In genomic region chr16:58128181-58128631, GRCh38 we compare ENCODE assay signal across 8 cellular contexts. TPM values are rescaled to one million over a fixed set of nuclear protein-coding genes. Genes with fewer than 3 reads are reported as not detected.
DNase-seq lines count a peak whose midpoint lies in the region; ATAC-seq and TF ChIP-seq lines count a peak whose summit lies in the region.

No MANE protein-coding gene starts in this region.

- H3K27ac ChIP-seq in SK-N-SH (ENCODE audit: low read depth in 2 of 2, low read length in 1 of 2): peak overlapping the region in 1 of 2 experiments; percentile 94; a peak in 2 of 4 replicates

- peaks cover 49% of the 10 kb centered on the region for H4K20me1 ChIP-seq in SK-N-SH (ENCODE audit: insufficient read depth)

- POLR2A ChIA-PET in SK-N-SH (lab: Yijun Ruan, JAX): interaction anchor here (1.0 to 1.5 kb wide), 3 partner anchors 18 to 107 kb away, joined by 3 to 4 read pairs (median 3); no protein-coding TSS in a partner anchor

- 4% methylated on average over 6 of the region's 6 CpGs for WGBS in SK-N-SH (ENCODE audit: low lambda C conversion rate)

- H3K27ac Mint-ChIP-seq in progenitor cell of endocrine pancreas: peak overlapping the region; percentile 91

- DNase-seq in SK-N-SH: no peak
- no peak for DNase-seq in fibroblast of pulmonary artery (ENCODE audit: low read depth)
- DNase-seq in progenitor cell of endocrine pancreas (ENCODE audit: low spot score, unreplicated experiment): no peak

- H3K36me3 ChIP-seq in SK-N-SH (replicated peaks in 1 of 2; ENCODE audit: control insufficient read depth in 1 of 2, insufficient read depth in 2 of 2, low read length in 1 of 2): no peaks in the 10 kb centered on the region

- no peak for TF ChIP-seq EP300 in SK-N-SH (IDR thresholded peaks at IDR 0.05; ENCODE audit: borderline replicate concordance in 1 of 2, low read depth in 1 of 2, low read length in 1 of 2)

- H3K4me1 ChIP-seq in SK-N-SH (ENCODE audit: control insufficient read depth in 1 of 2, insufficient read depth in 2 of 2, low read depth in 1 of 2, low read length in 1 of 2): peaks cover 11 to 34% of the 10 kb centered on the region in 2 experiments; a peak in 3 of 4 replicates

- H3F3A ChIP-seq in SK-N-SH (replicated peaks; ENCODE audit: insufficient read depth): peaks cover 7% of the 10 kb centered on the region

- CTCF ChIA-PET in SK-N-SH (lab: Yijun Ruan, JAX): interaction anchor here (0.7 to 6.5 kb wide), 13 partner anchors 11 to 229 kb away, joined by 3 to 91 read pairs (median 6); partner anchors contain the start of gene MMP15

- peaks cover 36% of the 10 kb centered on the region for H3K4me1 Mint-ChIP-seq in progenitor cell of endocrine pancreas (ENCODE audit: low read depth)

- ATAC-seq in GM18867 (IDR thresholded peaks at IDR 0.05; ENCODE audit: unreplicated experiment) (no peak), GM21367 (IDR thresholded peaks at IDR 0.05; ENCODE audit: unreplicated experiment) (no peak), GM21423 (IDR thresholded peaks at IDR 0.05; ENCODE audit: unreplicated experiment) (no peak), HG03354 (IDR thresholded peaks at IDR 0.05; ENCODE audit: poor library complexity, severe bottlenecking, unreplicated experiment) (no peak)

- H3K4me2 ChIP-seq in SK-N-SH: peak overlapping the region; percentile 78

- H3K4me3 ChIP-seq in GM08714 (ENCODE audit: low read length) (peak overlapping the region; percentile 71), SK-N-SH (ENCODE audit: low read depth in 2 of 2, low read length in 1 of 2) (peak overlapping the region; percentile 90 to 92), fibroblast of pulmonary artery (replicated peaks; ENCODE audit: low read depth, low read length) (peak overlapping the region; percentile 91)

- H3K9me2 ChIP-seq in SK-N-SH: no peaks in the 10 kb centered on the region

- TF ChIP-seq RAD21 in SK-N-SH (IDR thresholded peaks at IDR 0.05; ENCODE audit: low read length): no peak

- H3K4me3 Mint-ChIP-seq in progenitor cell of endocrine pancreas (ENCODE audit: low read depth): peak overlapping the region; percentile 92

- H3K9me3 Mint-ChIP-seq in progenitor cell of endocrine pancreas (ENCODE audit: low read depth): peaks cover 5% of the 10 kb centered on the region

- no peaks in the 10 kb centered on the region for H3K9me3 ChIP-seq in SK-N-SH

- H2AFZ ChIP-seq in SK-N-SH (ENCODE audit: low read depth): no peak overlapping the region

- H3K27me3 ChIP-seq in SK-N-SH (ENCODE audit: insufficient read depth): no peaks in the 10 kb centered on the region

- no peaks in the 10 kb centered on the region for H3K27me3 Mint-ChIP-seq in progenitor cell of endocrine pancreas

- H3K9ac ChIP-seq in SK-N-SH: peak overlapping the region; percentile 92

- peaks cover 5% of the 10 kb centered on the region for H3K36me3 Mint-ChIP-seq in progenitor cell of endocrine pancreas (ENCODE audit: insufficient read depth)

- H3K79me2 ChIP-seq in SK-N-SH (ENCODE audit: insufficient read depth): peaks cover 57% of the 10 kb centered on the region

- TF ChIP-seq CTCF in SK-N-SH (IDR thresholded peaks at IDR 0.05) (no peak), fibroblast of pulmonary artery (IDR thresholded peaks at IDR 0.05; ENCODE audit: low read length, missing control alignments) (no peak), progenitor cell of endocrine pancreas (IDR thresholded peaks at IDR 0.05; ENCODE audit: unreplicated experiment) (no peak)

TF ChIP-seq in SK-N-SH, 30 proteins besides CTCF, POLR2A, EP300 and RAD21:
- TF ChIP-seq TAF1 (IDR thresholded peaks at IDR 0.05; ENCODE audit: borderline replicate concordance, low read depth, low read length): no peak
- TF ChIP-seq RFX5 (IDR thresholded peaks at IDR 0.05; ENCODE audit: low read length): no peak
- TF ChIP-seq SMC3 (IDR thresholded peaks at IDR 0.05; ENCODE audit: low read depth, low read length): no peak
- no peak for TF ChIP-seq USF2 (IDR thresholded peaks at IDR 0.05; ENCODE audit: borderline replicate concordance, low read depth, low read length)
- TF ChIP-seq FOSL2 (IDR thresholded peaks at IDR 0.05; ENCODE audit: borderline replicate concordance, low read depth): no peak
- TF ChIP-seq TEAD4 (IDR thresholded peaks at IDR 0.05; ENCODE audit: borderline replicate concordance, insufficient read depth): no peak
- no peak for TF ChIP-seq USF1 (IDR thresholded peaks at IDR 0.05; ENCODE audit: borderline replicate concordance, low read depth)
- TF ChIP-seq ZBTB33 (IDR thresholded peaks at IDR 0.05; ENCODE audit: borderline replicate concordance, low read depth): no peak
- TF ChIP-seq GABPA (IDR thresholded peaks at IDR 0.05; ENCODE audit: low read depth): no peak
- TF ChIP-seq MXI1 (IDR thresholded peaks at IDR 0.05; ENCODE audit: low read depth, low read length): no peak
- no peak for TF ChIP-seq NFIC (IDR thresholded peaks at IDR 0.05; ENCODE audit: borderline replicate concordance)
- no peak for TF ChIP-seq GATA2 (CRISPR knock-in tag; IDR thresholded peaks at IDR 0.05)
- TF ChIP-seq POLR2AphosphoS5 (IDR thresholded peaks at IDR 0.05; ENCODE audit: low read depth, low read length): no peak
- TF ChIP-seq RCOR1 (IDR thresholded peaks at IDR 0.05; ENCODE audit: low read length): no peak
- TF ChIP-seq EZH2phosphoT487 (IDR thresholded peaks at IDR 0.05; ENCODE audit: borderline replicate concordance, low read depth): no peak
- no peak for TF ChIP-seq FOXJ3 (CRISPR knock-in tag; IDR thresholded peaks at IDR 0.05)
- no peak for TF ChIP-seq JUND (IDR thresholded peaks at IDR 0.05)
- TF ChIP-seq IRF3 (IDR thresholded peaks at IDR 0.05; ENCODE audit: low read depth, low read length): no peak
- TF ChIP-seq SIN3A (IDR thresholded peaks at IDR 0.05; ENCODE audit: borderline replicate concordance, low read depth, low read length): no peak

RNA-seq across cellular contexts. Expression of gene CFAP20, which starts 1.0 kb away (rescaled TPM):
- 61.6 and 65.9 TPM in 2 replicates for polyA plus RNA-seq in SK-N-SH (2012; rRNA removed)
- 56.5 and 60.2 TPM in 2 replicates for polyA plus RNA-seq in SK-N-SH (2012; cell fraction: cytosol; rRNA removed)
- polyA plus RNA-seq in SK-N-SH (2012; cell fraction: nucleus; rRNA removed): 71.3 and 79.2 TPM in 2 replicates
- total RNA-seq in progenitor cell of endocrine pancreas: 45.9 and 52.4 TPM in 2 replicates
